6 cellular contexts compared by ENCODE assay signal in the genomic region with DNA sequence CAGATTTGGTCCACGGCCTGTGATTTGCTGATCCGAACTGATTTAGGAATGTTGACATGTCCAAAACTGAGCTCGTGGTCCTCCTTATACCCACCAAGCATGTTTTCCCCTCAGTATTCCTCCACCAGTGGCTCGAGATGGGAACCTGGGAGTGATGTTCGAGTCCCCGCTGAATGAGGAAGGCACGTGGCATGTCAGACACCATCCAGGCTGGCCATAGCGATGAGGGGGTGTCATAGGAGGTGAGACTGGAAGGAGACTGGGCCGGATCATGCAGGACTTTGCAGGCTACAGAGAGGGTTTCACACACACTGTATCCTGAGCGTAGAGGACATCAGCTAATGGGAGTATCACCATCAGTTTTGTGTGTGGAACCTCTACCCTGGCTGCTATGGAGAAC.
"Had no signal": no experiment of that assay in that cellular context is flagged by ENCODE, and none has a peak within 500 bp of the region (broad histone marks: within the 10 kb centered on the region; RNA-seq: fewer than 3 reads in every experiment).

No MANE protein-coding gene starts in this region.

- H3K4me1 Mint-ChIP-seq: GM23338, H9 had no signal

- H3K4me3 Mint-ChIP-seq: GM23338, H9 had no signal

- H3K27ac ChIP-seq: HL-60 had no signal

- DNase-seq: H9, HCEC 1CT had no signal

- H3K4me3 ChIP-seq: GM23338, K562 had no signal

- H3K27ac Mint-ChIP-seq: GM23338, H9 had no signal

- ATAC-seq: GM23338, HepG2, K562 had no signal

- H2AFZ ChIP-seq: GM23338 had no signal

- H3K4me2 ChIP-seq: GM23338 had no signal
